Comparison of ENCODE assay signal across 10 cellular contexts in genomic region chr1:173333581-173333980, GRCh38.
DNase-seq lines count a peak whose midpoint lies in the region; ATAC-seq lines count a peak whose summit lies in the region.
"Had no signal": no experiment of that assay in that cellular context is flagged by ENCODE, and none has a peak within 500 bp of the region (broad histone marks: within the 10 kb centered on the region; RNA-seq: fewer than 3 reads in every experiment).

No MANE protein-coding gene starts in this region.

- no peaks in the 10 kb centered on the region for H3K27me3 ChIP-seq in HAP-1 (ENCODE audit: low read depth)

- H3K36me3 ChIP-seq in HAP-1 (replicated peaks), result no peaks in the 10 kb centered on the region

- H3K27me3 Mint-ChIP-seq in memory B cell, result no peaks in the 10 kb centered on the region

- in situ Hi-C loops in HAP-1 (cut with MboI; ENCODE audit: low sequenced_read_pairs), result no loop called here

- H3K9me3 Mint-ChIP-seq in memory B cell, result no peaks in the 10 kb centered on the region

- DNase-seq in memory B cell (ENCODE audit: low spot score in 2 of 2) (no peak), AML-193 (lab: John Stamatoyannopoulos, UW) (no peak), NCI-H526 treated with DMSO at 0.1 percent for 48 hours (lab: John Stamatoyannopoulos, UW) (no peak), HAP-1 (ENCODE audit: low spot score in 2 of 2) (no peak)
- DNase-seq in stimulated activated CD4-positive, alpha-beta T cell treated with anti-CD3 and anti-CD28 coated beads, Interleukin-2, amount 100 ng/mL, for 48 hours, result no peak
- DNase-seq: NCI-H2227 treated with DMSO at 0.1 percent for 48 hours, posterior cingulate gyrus had no signal

- no peaks in the 10 kb centered on the region for H3K9me3 ChIP-seq in HAP-1

- H3K4me3 Mint-ChIP-seq in memory B cell, result no peak overlapping the region

- H3K27ac Mint-ChIP-seq in memory B cell, result peak overlapping the region; percentile 71

- ATAC-seq in GM18861 (IDR thresholded peaks at IDR 0.05; ENCODE audit: unreplicated experiment), result peak; percentile 68
- ATAC-seq in GM21576 (IDR thresholded peaks at IDR 0.05; ENCODE audit: unreplicated experiment), result peak; percentile 63
- ATAC-seq in HG03439 (IDR thresholded peaks at IDR 0.05; ENCODE audit: unreplicated experiment), result peak; percentile 70
- no peak for ATAC-seq in memory B cell (ENCODE audit: low read depth)

- peaks cover 15% of the 10 kb centered on the region for H3K4me1 Mint-ChIP-seq in memory B cell

- peaks cover 2% of the 10 kb centered on the region for H3K36me3 Mint-ChIP-seq in memory B cell

- H3K4me3 ChIP-seq in HAP-1, result no peak overlapping the region

- no peaks in the 10 kb centered on the region for H3K4me1 ChIP-seq in HAP-1
